ENCODE assay signal across 1 cellular context in genomic region chr19:54427586-54427985, GRCh38.
TF ChIP-seq lines count a peak whose summit lies in the region.

No MANE protein-coding gene starts in this region.

TF ChIP-seq in WTC11, 78 proteins besides CTCF, POLR2A, EP300 and RAD21 (continued from another document):
- no peak for TF ChIP-seq AFF4 (CRISPR knock-in tag; IDR thresholded peaks at IDR 0.05; ENCODE audit: borderline replicate concordance)
- TF ChIP-seq NFYB (CRISPR knock-in tag; conservative IDR thresholded peaks at IDR 0.05; ENCODE audit: low read depth): no peak
- no peak for TF ChIP-seq TP53 (CRISPR knock-in tag; IDR thresholded peaks at IDR 0.05)
- no peak for TF ChIP-seq ERG (CRISPR knock-in tag; IDR thresholded peaks at IDR 0.05)
- no peak for TF ChIP-seq NR2C2 (CRISPR knock-in tag; IDR thresholded peaks at IDR 0.05)
- no peak for TF ChIP-seq RELA (CRISPR knock-in tag; IDR thresholded peaks at IDR 0.05; ENCODE audit: borderline replicate concordance)
- TF ChIP-seq JUN (CRISPR knock-in tag; IDR thresholded peaks at IDR 0.05): no peak
- TF ChIP-seq RORB (CRISPR knock-in tag; IDR thresholded peaks at IDR 0.05): no peak
- no peak for TF ChIP-seq EMX1 (CRISPR knock-in tag; IDR thresholded peaks at IDR 0.05)
- no peak for TF ChIP-seq IRF1 (CRISPR knock-in tag; IDR thresholded peaks at IDR 0.05)
- no peak for TF ChIP-seq ZNF396 (CRISPR knock-in tag; IDR thresholded peaks at IDR 0.05; ENCODE audit: borderline replicate concordance)
- TF ChIP-seq AR (CRISPR knock-in tag; IDR thresholded peaks at IDR 0.05): no peak
- TF ChIP-seq E2F4 (CRISPR knock-in tag; IDR thresholded peaks at IDR 0.05; ENCODE audit: borderline replicate concordance, low read depth): no peak
- no peak for TF ChIP-seq STAT6 (CRISPR knock-in tag; conservative IDR thresholded peaks at IDR 0.05; ENCODE audit: low read depth)
- TF ChIP-seq NFATC4 (CRISPR knock-in tag; IDR thresholded peaks at IDR 0.05): no peak
